1 cellular context compared by ENCODE assay signal in the genomic region with DNA sequence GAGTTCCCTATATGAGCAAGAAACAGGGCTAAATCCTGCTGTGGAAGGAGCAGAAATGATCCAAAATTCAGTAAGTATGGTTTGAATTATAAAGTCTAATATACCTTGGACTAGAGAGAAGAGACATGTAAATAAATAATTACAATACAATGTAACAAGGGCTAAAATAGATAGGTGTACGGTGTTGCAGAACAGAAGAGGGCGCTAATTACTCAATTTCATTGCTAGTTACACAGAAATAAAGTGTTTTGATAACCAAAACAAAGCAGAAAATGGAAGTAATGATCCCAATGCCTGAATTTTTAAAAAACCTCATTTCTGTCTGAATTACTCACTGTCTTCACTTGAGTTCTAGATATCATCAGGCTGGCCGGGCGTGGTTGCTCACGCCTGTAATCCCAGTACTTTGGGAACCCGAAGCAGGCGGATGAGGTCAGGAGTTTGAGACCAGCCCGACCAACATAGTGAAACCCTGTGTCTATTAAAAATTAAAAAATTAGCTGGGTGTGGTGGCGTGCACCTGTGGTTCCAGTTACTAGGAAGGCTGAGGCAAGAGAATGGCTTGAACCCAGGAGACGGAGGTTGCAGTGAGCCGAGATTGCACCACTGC.
TF ChIP-seq lines count a peak whose summit lies in the region.

No MANE protein-coding gene starts in this region.

TF ChIP-seq in GM12878, 131 proteins besides CTCF, POLR2A, EP300 and RAD21:
- TF ChIP-seq, protein P1, sequence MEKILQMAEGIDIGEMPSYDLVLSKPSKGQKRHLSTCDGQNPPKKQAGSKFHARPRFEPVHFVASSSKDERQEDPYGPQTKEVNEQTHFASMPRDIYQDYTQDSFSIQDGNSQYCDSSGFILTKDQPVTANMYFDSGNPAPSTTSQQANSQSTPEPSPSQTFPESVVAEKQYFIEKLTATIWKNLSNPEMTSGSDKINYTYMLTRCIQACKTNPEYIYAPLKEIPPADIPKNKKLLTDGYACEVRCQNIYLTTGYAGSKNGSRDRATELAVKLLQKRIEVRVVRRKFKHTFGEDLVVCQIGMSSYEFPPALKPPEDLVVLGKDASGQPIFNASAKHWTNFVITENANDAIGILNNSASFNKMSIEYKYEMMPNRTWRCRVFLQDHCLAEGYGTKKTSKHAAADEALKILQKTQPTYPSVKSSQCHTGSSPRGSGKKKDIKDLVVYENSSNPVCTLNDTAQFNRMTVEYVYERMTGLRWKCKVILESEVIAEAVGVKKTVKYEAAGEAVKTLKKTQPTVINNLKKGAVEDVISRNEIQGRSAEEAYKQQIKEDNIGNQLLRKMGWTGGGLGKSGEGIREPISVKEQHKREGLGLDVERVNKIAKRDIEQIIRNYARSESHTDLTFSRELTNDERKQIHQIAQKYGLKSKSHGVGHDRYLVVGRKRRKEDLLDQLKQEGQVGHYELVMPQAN (conservative IDR thresholded peaks at IDR 0.05), result no peak
- TF ChIP-seq NRF1 (conservative IDR thresholded peaks at IDR 0.05; ENCODE audit: low read depth, low read length), result no peak
- TF ChIP-seq SPI1 (IDR thresholded peaks at IDR 0.05; ENCODE audit: borderline replicate concordance, insufficient read depth, low read depth, low read length), result no peak
- TF ChIP-seq, protein P2, sequence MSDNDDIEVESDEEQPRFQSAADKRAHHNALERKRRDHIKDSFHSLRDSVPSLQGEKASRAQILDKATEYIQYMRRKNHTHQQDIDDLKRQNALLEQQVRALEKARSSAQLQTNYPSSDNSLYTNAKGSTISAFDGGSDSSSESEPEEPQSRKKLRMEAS (IDR thresholded peaks at IDR 0.05; ENCODE audit: low read depth, low read length), result no peak
- TF ChIP-seq, protein P3, sequence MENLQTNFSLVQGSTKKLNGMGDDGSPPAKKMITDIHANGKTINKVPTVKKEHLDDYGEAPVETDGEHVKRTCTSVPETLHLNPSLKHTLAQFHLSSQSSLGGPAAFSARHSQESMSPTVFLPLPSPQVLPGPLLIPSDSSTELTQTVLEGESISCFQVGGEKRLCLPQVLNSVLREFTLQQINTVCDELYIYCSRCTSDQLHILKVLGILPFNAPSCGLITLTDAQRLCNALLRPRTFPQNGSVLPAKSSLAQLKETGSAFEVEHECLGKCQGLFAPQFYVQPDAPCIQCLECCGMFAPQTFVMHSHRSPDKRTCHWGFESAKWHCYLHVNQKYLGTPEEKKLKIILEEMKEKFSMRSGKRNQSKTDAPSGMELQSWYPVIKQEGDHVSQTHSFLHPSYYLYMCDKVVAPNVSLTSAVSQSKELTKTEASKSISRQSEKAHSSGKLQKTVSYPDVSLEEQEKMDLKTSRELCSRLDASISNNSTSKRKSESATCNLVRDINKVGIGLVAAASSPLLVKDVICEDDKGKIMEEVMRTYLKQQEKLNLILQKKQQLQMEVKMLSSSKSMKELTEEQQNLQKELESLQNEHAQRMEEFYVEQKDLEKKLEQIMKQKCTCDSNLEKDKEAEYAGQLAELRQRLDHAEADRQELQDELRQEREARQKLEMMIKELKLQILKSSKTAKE (IDR thresholded peaks at IDR 0.05; ENCODE audit: low read depth, poor library complexity, severe bottlenecking), result no peak
- peak; percentile 38; the same call in 1 of the 2 replicates for TF ChIP-seq SMC3 (IDR thresholded peaks at IDR 0.05; ENCODE audit: borderline replicate concordance, low read length)
- TF ChIP-seq POU2F2 (IDR thresholded peaks at IDR 0.05; ENCODE audit: borderline replicate concordance, low read depth, low read length), result no peak
- no peak for TF ChIP-seq CEBPB (IDR thresholded peaks at IDR 0.05; ENCODE audit: borderline replicate concordance in 1 of 2, low read depth in 2 of 2, low read length in 2 of 2)
- TF ChIP-seq NR2C1 (IDR thresholded peaks at IDR 0.05), result no peak
TF ChIP-seq in GM12878: peak in this region for 1.
